Comparison of ENCODE assay signal across 9 cellular contexts in the genomic region with DNA sequence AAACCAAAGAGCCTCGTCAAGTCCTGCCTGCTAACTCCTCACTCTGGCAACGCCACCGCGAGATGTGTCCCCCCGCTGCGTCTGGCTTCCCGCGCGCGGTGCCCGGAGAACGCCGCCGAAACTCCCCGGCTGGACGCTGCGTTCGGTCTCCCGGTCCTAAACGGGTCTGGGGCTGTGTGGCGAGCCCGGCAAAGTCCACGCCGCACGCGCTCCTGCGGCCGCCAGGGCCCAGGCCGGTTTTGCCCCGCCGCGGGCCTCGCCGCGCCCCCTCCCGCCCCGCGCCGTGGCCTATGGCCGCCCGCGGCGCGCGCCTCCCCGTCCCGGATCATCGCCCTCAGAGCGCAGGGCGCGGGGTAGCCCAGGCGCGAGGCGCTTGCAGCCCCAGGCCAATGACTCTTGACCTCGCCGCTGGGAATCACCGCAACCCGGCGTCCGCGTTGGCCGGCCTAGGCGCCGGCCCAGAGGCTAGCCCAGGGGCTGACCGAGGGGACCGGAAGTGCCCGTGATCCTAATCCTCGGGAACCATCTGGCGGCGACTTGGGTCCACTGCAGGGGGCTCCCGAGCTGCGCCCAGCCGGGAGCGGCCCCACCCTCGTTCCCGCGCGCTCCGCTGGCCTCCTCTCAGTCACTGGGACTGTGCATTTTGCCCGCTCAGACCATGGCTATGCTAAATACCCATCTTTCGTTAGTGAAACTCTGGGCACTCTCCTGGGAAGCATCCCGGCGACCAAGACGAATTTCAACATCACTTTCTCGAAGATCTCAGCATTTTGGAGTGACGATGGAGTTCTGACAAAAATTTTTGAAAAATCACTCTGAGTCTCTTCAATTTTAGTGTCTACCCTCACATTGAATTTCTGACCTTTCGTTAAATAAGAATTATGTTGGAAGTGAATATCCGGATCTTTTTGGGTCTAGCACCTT. TPM values are rescaled to one million over a fixed set of nuclear protein-coding genes. Genes with fewer than 3 reads are reported as not detected.
DNase-seq lines count a peak whose midpoint lies in the region; ATAC-seq, FAIRE-seq and TF ChIP-seq lines count a peak whose summit lies in the region.
"Had no signal": no experiment of that assay in that cellular context is flagged by ENCODE, and none has a peak within 500 bp of the region (broad histone marks: within the 10 kb centered on the region; RNA-seq: fewer than 3 reads in every experiment).

A gene (minus strand): TSS at position 214 of the 924 bp plus-strand sequence. CDS start 266 bp downstream, outside the sequence.

- H3K23ac ChIP-seq in neuronal stem cell (ENCODE audit: low read depth, low read length, poor library complexity), result peak within 1 kb of the TSS; percentile 40

- FAIRE-seq in GM12891 (lab: Jason Lieb, UNC), result no peak

- peaks cover 30% of the 10 kb centered on the region for H3K27me3 Mint-ChIP-seq in activated naive CD8-positive, alpha-beta T cell treated with anti-CD3 and anti-CD28 coated beads, Interleukin-2, amount 50 U/mL, for 24 hours

- no peak within 1 kb of the TSS for H2BK120ac ChIP-seq in neuronal stem cell (ENCODE audit: low read depth, low read length)

- H3K4me3 ChIP-seq in neuronal stem cell (ENCODE audit: low read length in 2 of 2), result peak within 1 kb of the TSS; percentile 62 to 76

- no peaks in the 10 kb centered on the region for H3K36me3 Mint-ChIP-seq in activated naive CD8-positive, alpha-beta T cell treated with anti-CD3 and anti-CD28 coated beads, Interleukin-2, amount 50 U/mL, for 24 hours (ENCODE audit: low read depth)

- H3K4me2 ChIP-seq in neuronal stem cell (ENCODE audit: insufficient read depth, low read length, poor library complexity, severe bottlenecking), result peak within 1 kb of the TSS; percentile 86

- H2BK12ac ChIP-seq in neuronal stem cell (ENCODE audit: low read length), result no peak within 1 kb of the TSS

- no peaks in the 10 kb centered on the region for H3K9me3 Mint-ChIP-seq in activated naive CD8-positive, alpha-beta T cell treated with anti-CD3 and anti-CD28 coated beads, Interleukin-2, amount 50 U/mL, for 24 hours

- no peak within 1 kb of the TSS for H4K91ac ChIP-seq in neuronal stem cell (ENCODE audit: low read depth, low read length, poor library complexity)

- H3K9ac ChIP-seq in neuronal stem cell (ENCODE audit: low read depth, low read length, poor library complexity), result peak within 1 kb of the TSS; percentile 96

- peak within 1 kb of the TSS; percentile 85 for H2AFZ ChIP-seq in neuronal stem cell (ENCODE audit: low read length)

- no peak within 1 kb of the TSS for H3K4ac ChIP-seq in neuronal stem cell (ENCODE audit: low read length)

- H4K8ac ChIP-seq in neuronal stem cell (ENCODE audit: low read depth, low read length), result no peak within 1 kb of the TSS

- peak within 1 kb of the TSS; percentile 63 for H3K14ac ChIP-seq in neuronal stem cell (ENCODE audit: low read length)

- H2BK15ac ChIP-seq in neuronal stem cell (ENCODE audit: low read length), result peak within 1 kb of the TSS; percentile 72

- H3K27me3 ChIP-seq in neuronal stem cell (ENCODE audit: control insufficient read depth in 3 of 3, insufficient read depth in 3 of 3, low read depth in 1 of 3, low read length in 3 of 3), result peaks cover 0 to 4% (median 1%) of the 10 kb centered on the region in 3 experiments

- H3K18ac ChIP-seq in neuronal stem cell (ENCODE audit: low read length), result peak within 1 kb of the TSS; percentile 97

- ATAC-seq in HG03066 (IDR thresholded peaks at IDR 0.05; ENCODE audit: low read depth, unreplicated experiment) (peak; percentile 80), Right ventricle myocardium superior (ENCODE audit: poor library complexity) (peak; percentile 98), GM18870 (IDR thresholded peaks at IDR 0.05; ENCODE audit: unreplicated experiment) (no peak)
- peak; percentile 76 for ATAC-seq in activated naive CD8-positive, alpha-beta T cell treated with anti-CD3 and anti-CD28 coated beads, Interleukin-2, amount 50 U/mL, for 24 hours

- no peak within 1 kb of the TSS for H2BK5ac ChIP-seq in neuronal stem cell (ENCODE audit: low read length)

- no CpG with 5 or more reads among the region's 88 CpGs for WGBS in neuronal stem cell (ENCODE audit: extremely low coverage in 2 of 2, insufficient read length in 2 of 2, insufficient replicate concordance in 1 of 2), 2 donors

- no peak within 1 kb of the TSS for H3K27ac Mint-ChIP-seq in activated naive CD8-positive, alpha-beta T cell treated with anti-CD3 and anti-CD28 coated beads, Interleukin-2, amount 50 U/mL, for 24 hours

- DNase-seq in Ammon's horn (ENCODE audit: low spot score) (peak; percentile 78), GM12891 (ENCODE audit: insufficient read length, low spot score) (peak; percentile 40), NCI-H446 (lab: John Stamatoyannopoulos, UW) (peak; percentile 41 to 86), Right ventricle myocardium superior (peak; percentile 84), neuronal stem cell (ENCODE audit: low spot score) (peak; percentile 81)
- DNase-seq in activated naive CD8-positive, alpha-beta T cell treated with anti-CD3 and anti-CD28 coated beads, Interleukin-2, amount 50 U/mL, for 24 hours, result peak; percentile 45

- H3K9me3 ChIP-seq in neuronal stem cell (replicated peaks in 1 of 2; ENCODE audit: control insufficient read depth in 2 of 2, insufficient read depth in 1 of 2, low read depth in 1 of 2, low read length in 2 of 2), result no peaks in the 10 kb centered on the region

- H3K36me3 ChIP-seq in neuronal stem cell (replicated peaks in 1 of 2; ENCODE audit: control insufficient read depth in 2 of 2, insufficient read depth in 2 of 2, low read length in 2 of 2), result peaks cover 2 to 37% of the 10 kb centered on the region in 2 donors

- peaks cover 7 to 9% of the 10 kb centered on the region in 2 donors for H3K4me1 ChIP-seq in neuronal stem cell (ENCODE audit: control insufficient read depth in 2 of 2, insufficient read depth in 1 of 2, low read depth in 1 of 2, low read length in 2 of 2)

- no peaks in the 10 kb centered on the region for H3K79me1 ChIP-seq in neuronal stem cell (ENCODE audit: low read depth, low read length)

- peak within 1 kb of the TSS; percentile 67 for H3K4me3 Mint-ChIP-seq in activated naive CD8-positive, alpha-beta T cell treated with anti-CD3 and anti-CD28 coated beads, Interleukin-2, amount 50 U/mL, for 24 hours

- no peak for TF ChIP-seq POLR2A in GM12891 (IDR thresholded peaks at IDR 0.05; ENCODE audit: low read depth, low read length)

- intact Hi-C loops in Right ventricle myocardium superior (cut with DNase I), result no loop called here

- peak within 1 kb of the TSS; percentile 2 for H2AK5ac ChIP-seq in neuronal stem cell (ENCODE audit: low read depth, low read length)

- peak within 1 kb of the TSS; percentile 80 for H3K27ac ChIP-seq in neuronal stem cell (replicated peaks; ENCODE audit: low read length)

- H3K4me1 Mint-ChIP-seq in activated naive CD8-positive, alpha-beta T cell treated with anti-CD3 and anti-CD28 coated beads, Interleukin-2, amount 50 U/mL, for 24 hours, result peaks cover 9% of the 10 kb centered on the region

TF ChIP-seq in GM12891, 5 proteins besides CTCF, POLR2A, EP300 and RAD21:
- TF ChIP-seq POLR2AphosphoS5 (IDR thresholded peaks at IDR 0.05; ENCODE audit: low read depth, low read length), result no peak
- no peak for TF ChIP-seq TAF1 (IDR thresholded peaks at IDR 0.05; ENCODE audit: low read depth, low read length)
- TF ChIP-seq SPI1 (IDR thresholded peaks at IDR 0.05; ENCODE audit: low read depth, low read length), result no peak
- TF ChIP-seq PAX5 (IDR thresholded peaks at IDR 0.05; ENCODE audit: insufficient read depth, low read length, severe bottlenecking), result no peak
- no peak for TF ChIP-seq POU2F2 (IDR thresholded peaks at IDR 0.05; ENCODE audit: low read depth, low read length)

RNA-seq across cellular contexts. Expression of the gene that starts here (rescaled TPM):
- not detected for polyA plus RNA-seq in GM12891 (2012; ENCODE audit: low read depth, missing spikeins)
- 1.6 TPM for total RNA-seq in Right ventricle myocardium superior
- polyA plus RNA-seq in neuronal stem cell (2013, experiment 1 of 2), result 16.2 TPM
- polyA plus RNA-seq in neuronal stem cell (2013, experiment 2 of 2), result 17.7 TPM
- total RNA-seq: T-helper 2 cell treated with Interferon-gamma antibody and Interleukin-4, amounts not matched to agents 100 ng/mL and 5 ng/mL, for 36 hours had no signal
